Comparison of ENCODE assay signal across 9 cellular contexts in the genomic region with DNA sequence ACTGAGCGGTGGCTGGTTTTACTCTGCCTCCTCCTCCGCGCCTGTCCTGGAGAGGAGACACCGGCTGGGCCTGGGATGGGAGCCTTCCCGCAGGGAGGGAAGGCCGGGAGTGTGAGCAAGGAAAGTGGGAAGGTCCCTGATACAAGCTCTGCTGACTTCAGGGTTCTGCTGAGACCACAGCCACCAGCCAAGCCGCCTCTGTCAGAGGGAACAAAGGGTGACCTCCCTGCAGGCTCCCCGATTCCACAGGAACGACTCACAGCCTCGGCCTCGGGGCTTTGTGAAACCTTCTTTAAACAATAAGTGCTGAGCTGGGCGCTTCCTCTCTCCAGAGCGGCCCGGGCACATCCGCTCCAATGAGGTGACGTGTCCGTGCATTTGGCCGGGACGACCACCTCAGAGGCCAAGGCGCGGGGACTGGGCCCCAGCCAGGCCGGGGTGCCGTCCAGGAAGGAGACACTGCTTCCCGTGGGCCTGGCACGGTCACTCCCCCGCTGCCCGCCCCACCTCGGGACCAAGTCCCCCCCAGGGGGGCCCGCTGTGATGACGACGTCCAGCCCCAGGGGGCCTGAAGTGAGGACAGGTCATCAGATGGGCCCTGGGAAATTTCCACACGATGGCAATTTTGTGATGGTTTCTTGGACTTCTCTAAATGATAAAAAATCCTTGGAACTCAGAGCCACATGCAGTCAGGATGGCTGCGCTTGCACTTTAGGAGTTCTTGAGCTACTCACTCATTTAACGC. TPM values are rescaled to one million over a fixed set of nuclear protein-coding genes. Genes with fewer than 3 reads are reported as not detected.
DNase-seq lines count a peak whose midpoint lies in the region; ATAC-seq and TF ChIP-seq lines count a peak whose summit lies in the region.
"Had no signal": no experiment of that assay in that cellular context is flagged by ENCODE, and none has a peak within 500 bp of the region (broad histone marks: within the 10 kb centered on the region; RNA-seq: fewer than 3 reads in every experiment).

No MANE protein-coding gene starts in this region.

- H3K9me3 ChIP-seq in sigmoid colon: no peaks in the 10 kb centered on the region
- H3K9me3 ChIP-seq in CD4-positive, alpha-beta T cell (ENCODE audit: control insufficient read depth, low read length): no peaks in the 10 kb centered on the region

- DNase-seq in GM23338 (ENCODE audit: low spot score) (peak; percentile 68), astrocyte of the spinal cord (ENCODE audit: low read depth, low spot score) (peak; percentile 92), hepatic stellate cell (ENCODE audit: low spot score) (peak; percentile 65), sigmoid colon (peak; percentile 86), activated gamma-delta T cell (lab: John Stamatoyannopoulos, UW) (no peak), DMS53 treated with DMSO at 0.1 percent for 48 hours (lab: John Stamatoyannopoulos, UW; ENCODE audit: unreplicated experiment) (no peak)
- no peak for DNase-seq in CD4-positive, alpha-beta T cell
- DNase-seq: activated CD4-positive, alpha-beta T cell treated with anti-CD3 and anti-CD28 coated beads for 1 hour had no signal

- no peak overlapping the region for H3K4me3 Mint-ChIP-seq in GM23338
- no peak overlapping the region for H3K4me3 Mint-ChIP-seq in CD4-positive, alpha-beta T cell

- POLR2A ChIA-PET in CD4-positive, alpha-beta T cell (lab: Charles Lee): no interaction called here

- H3K27me3 ChIP-seq in GM23338 (ENCODE audit: insufficient read depth) (no peaks in the 10 kb centered on the region), sigmoid colon (no peaks in the 10 kb centered on the region)
- H3K27me3 ChIP-seq in CD4-positive, alpha-beta T cell (ENCODE audit: control insufficient read depth, insufficient read depth, low read length): no peaks in the 10 kb centered on the region

- in situ Hi-C loops in astrocyte of the spinal cord (cut with HindIII; ENCODE audit: low sequenced_read_pairs): no loop called here

- TF ChIP-seq EP300 in sigmoid colon (IDR thresholded peaks at IDR 0.05): no peak

- TF ChIP-seq CTCF in GM23338 (conservative IDR thresholded peaks at IDR 0.05; ENCODE audit: low read depth in 2 of 2) (no peak), astrocyte of the spinal cord (IDR thresholded peaks at IDR 0.05; ENCODE audit: low read depth, low read length) (no peak), sigmoid colon (IDR thresholded peaks at IDR 0.05) (no peak)
- no peak for TF ChIP-seq CTCF in CD4-positive, alpha-beta T cell (IDR thresholded peaks at IDR 0.05)

- no peaks in the 10 kb centered on the region for H3K36me3 ChIP-seq in GM23338 (ENCODE audit: insufficient read depth)
- H3K36me3 ChIP-seq in sigmoid colon: no peaks in the 10 kb centered on the region

- no peak for TF ChIP-seq POLR2A in sigmoid colon (IDR thresholded peaks at IDR 0.05)

- H3K4me2 ChIP-seq in GM23338: no peak overlapping the region

- H3K4me1 ChIP-seq in GM23338 (ENCODE audit: insufficient read depth) (peaks cover 19% of the 10 kb centered on the region), sigmoid colon (peaks cover 0 to 35% (median 22%) of the 10 kb centered on the region in 4 donors)

- no peak overlapping the region for H3K4me3 ChIP-seq in GM23338
- H3K4me3 ChIP-seq in astrocyte of the spinal cord (ENCODE audit: low read depth, low read length): no peak overlapping the region
- H3K4me3 ChIP-seq in sigmoid colon: no peak overlapping the region

- H3K9me2 ChIP-seq in GM23338 (ENCODE audit: insufficient read depth): no peaks in the 10 kb centered on the region

- H2AFZ ChIP-seq in GM23338: peak overlapping the region; percentile 59; the same call in 1 of the 2 replicates

- 0 out of 3 replicates have a peak, but pooled peaks cover 2% of the 10 kb centered on the region for H3K36me3 Mint-ChIP-seq in GM23338 (ENCODE audit: low read depth)
- H3K36me3 Mint-ChIP-seq in CD4-positive, alpha-beta T cell (ENCODE audit: low read depth): no peaks in the 10 kb centered on the region

- ATAC-seq in GM23338 (peak; percentile 28), HG02763 (IDR thresholded peaks at IDR 0.05; ENCODE audit: unreplicated experiment) (no peak)
- no peak for ATAC-seq in CD4-positive, alpha-beta T cell (ENCODE audit: poor library complexity)

- H3K27ac ChIP-seq in GM23338 (ENCODE audit: low read depth) (peak overlapping the region; percentile 17; the same call in 1 of the 2 replicates), sigmoid colon (peak overlapping the region; percentile 55 to 70 (median 68))
- H3K27ac ChIP-seq in CD4-positive, alpha-beta T cell (ENCODE audit: low read depth, low read length): no peak overlapping the region

- H3K27me3 Mint-ChIP-seq in GM23338 (ENCODE audit: insufficient read depth, low read depth, poor library complexity): peaks cover 13% of the 10 kb centered on the region
- H3K27me3 Mint-ChIP-seq in CD4-positive, alpha-beta T cell: no peaks in the 10 kb centered on the region

- CTCF ChIA-PET in CD4-positive, alpha-beta T cell (lab: Charles Lee): no interaction called here

- 78 to 80% methylated on average over 34 of the region's 34 CpGs for WGBS in sigmoid colon, 2 donors

- H3K79me2 ChIP-seq in GM23338 (replicated peaks; ENCODE audit: insufficient read depth): no peaks in the 10 kb centered on the region

- H4K20me1 ChIP-seq in GM23338 (replicated peaks; ENCODE audit: insufficient read depth): no peaks in the 10 kb centered on the region

- H3K9me3 Mint-ChIP-seq in GM23338: 0 out of 3 replicates have a peak, but pooled peaks cover 5% of the 10 kb centered on the region
- H3K9me3 Mint-ChIP-seq in CD4-positive, alpha-beta T cell: no peaks in the 10 kb centered on the region

- H3K27ac Mint-ChIP-seq in GM23338: no peak overlapping the region
- no peak overlapping the region for H3K27ac Mint-ChIP-seq in CD4-positive, alpha-beta T cell

- intact Hi-C loops in sigmoid colon (cut with DNase I): no loop called here
- intact Hi-C loops in CD4-positive, alpha-beta T cell (cut with DNase I, micrococcal nuclease): no loop called here

- H3K4me1 Mint-ChIP-seq in GM23338: peaks cover 25% of the 10 kb centered on the region
- peaks cover 5% of the 10 kb centered on the region for H3K4me1 Mint-ChIP-seq in CD4-positive, alpha-beta T cell (ENCODE audit: low read depth)

- H3F3A ChIP-seq in GM23338 (replicated peaks; ENCODE audit: low read depth): peaks cover 15% of the 10 kb centered on the region; the same call in 1 of the 2 replicates

TF ChIP-seq in GM23338, 12 proteins besides CTCF, POLR2A, EP300 and RAD21 (continues in another document):
- TF ChIP-seq POLR2AphosphoS5 (IDR thresholded peaks at IDR 0.05; ENCODE audit: low read depth) (no peak), CREB1 (CRISPR knock-in tag; IDR thresholded peaks at IDR 0.05; ENCODE audit: low read depth) (no peak), STAT1 (IDR thresholded peaks at IDR 0.05; ENCODE audit: unreplicated experiment) (no peak), ZNF114 (CRISPR knock-in tag; IDR thresholded peaks at IDR 0.05) (no peak), EZH2phosphoT487 (IDR thresholded peaks at IDR 0.05; ENCODE audit: unreplicated experiment) (no peak), ZNF331 (CRISPR knock-in tag; IDR thresholded peaks at IDR 0.05; ENCODE audit: low read depth) (no peak), NANOG (IDR thresholded peaks at IDR 0.05; ENCODE audit: borderline replicate concordance) (no peak), EZH2 (IDR thresholded peaks at IDR 0.05; ENCODE audit: low read depth, unreplicated experiment) (no peak), JUNB (IDR thresholded peaks at IDR 0.05; ENCODE audit: unreplicated experiment) (no peak)
- TF ChIP-seq, protein P1, sequence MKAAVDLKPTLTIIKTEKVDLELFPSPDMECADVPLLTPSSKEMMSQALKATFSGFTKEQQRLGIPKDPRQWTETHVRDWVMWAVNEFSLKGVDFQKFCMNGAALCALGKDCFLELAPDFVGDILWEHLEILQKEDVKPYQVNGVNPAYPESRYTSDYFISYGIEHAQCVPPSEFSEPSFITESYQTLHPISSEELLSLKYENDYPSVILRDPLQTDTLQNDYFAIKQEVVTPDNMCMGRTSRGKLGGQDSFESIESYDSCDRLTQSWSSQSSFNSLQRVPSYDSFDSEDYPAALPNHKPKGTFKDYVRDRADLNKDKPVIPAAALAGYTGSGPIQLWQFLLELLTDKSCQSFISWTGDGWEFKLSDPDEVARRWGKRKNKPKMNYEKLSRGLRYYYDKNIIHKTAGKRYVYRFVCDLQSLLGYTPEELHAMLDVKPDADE (IDR thresholded peaks at IDR 0.05): no peak
- TF ChIP-seq, protein P2, sequence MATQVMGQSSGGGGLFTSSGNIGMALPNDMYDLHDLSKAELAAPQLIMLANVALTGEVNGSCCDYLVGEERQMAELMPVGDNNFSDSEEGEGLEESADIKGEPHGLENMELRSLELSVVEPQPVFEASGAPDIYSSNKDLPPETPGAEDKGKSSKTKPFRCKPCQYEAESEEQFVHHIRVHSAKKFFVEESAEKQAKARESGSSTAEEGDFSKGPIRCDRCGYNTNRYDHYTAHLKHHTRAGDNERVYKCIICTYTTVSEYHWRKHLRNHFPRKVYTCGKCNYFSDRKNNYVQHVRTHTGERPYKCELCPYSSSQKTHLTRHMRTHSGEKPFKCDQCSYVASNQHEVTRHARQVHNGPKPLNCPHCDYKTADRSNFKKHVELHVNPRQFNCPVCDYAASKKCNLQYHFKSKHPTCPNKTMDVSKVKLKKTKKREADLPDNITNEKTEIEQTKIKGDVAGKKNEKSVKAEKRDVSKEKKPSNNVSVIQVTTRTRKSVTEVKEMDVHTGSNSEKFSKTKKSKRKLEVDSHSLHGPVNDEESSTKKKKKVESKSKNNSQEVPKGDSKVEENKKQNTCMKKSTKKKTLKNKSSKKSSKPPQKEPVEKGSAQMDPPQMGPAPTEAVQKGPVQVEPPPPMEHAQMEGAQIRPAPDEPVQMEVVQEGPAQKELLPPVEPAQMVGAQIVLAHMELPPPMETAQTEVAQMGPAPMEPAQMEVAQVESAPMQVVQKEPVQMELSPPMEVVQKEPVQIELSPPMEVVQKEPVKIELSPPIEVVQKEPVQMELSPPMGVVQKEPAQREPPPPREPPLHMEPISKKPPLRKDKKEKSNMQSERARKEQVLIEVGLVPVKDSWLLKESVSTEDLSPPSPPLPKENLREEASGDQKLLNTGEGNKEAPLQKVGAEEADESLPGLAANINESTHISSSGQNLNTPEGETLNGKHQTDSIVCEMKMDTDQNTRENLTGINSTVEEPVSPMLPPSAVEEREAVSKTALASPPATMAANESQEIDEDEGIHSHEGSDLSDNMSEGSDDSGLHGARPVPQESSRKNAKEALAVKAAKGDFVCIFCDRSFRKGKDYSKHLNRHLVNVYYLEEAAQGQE (IDR thresholded peaks at IDR 0.05; ENCODE audit: unreplicated experiment): no peak

RNA-seq across cellular contexts. Expression of a gene that starts 11.8 kb away (rescaled TPM):
- not detected in 2 replicates for total RNA-seq in GM23338 (2014; rRNA removed; shearing (Covaris generic))
- polyA plus RNA-seq in GM23338 (2016; fragmentation: Nextera tagmentation; extraction: Ambion mirVana): not detected in 2 replicates
- not detected for total RNA-seq in sigmoid colon
- not detected for polyA plus RNA-seq in sigmoid colon
- total RNA-seq in CD4-positive, alpha-beta T cell: not detected

Comparison
In these comparisons a context has a peak if more than half of its experiments do, and no peak if none do; other contexts are left out.
1. DNase-seq: peak in GM23338 (single experiment), astrocyte of the spinal cord (single experiment), hepatic stellate cell (single experiment) and sigmoid colon (single experiment); none in activated gamma-delta T cell (single experiment), DMS53 treated with DMSO at 0.1 percent for 48 hours (single experiment) and CD4-positive, alpha-beta T cell (0 of 10).